ENCODE assay signal across 8 cellular contexts in the genomic region with DNA sequence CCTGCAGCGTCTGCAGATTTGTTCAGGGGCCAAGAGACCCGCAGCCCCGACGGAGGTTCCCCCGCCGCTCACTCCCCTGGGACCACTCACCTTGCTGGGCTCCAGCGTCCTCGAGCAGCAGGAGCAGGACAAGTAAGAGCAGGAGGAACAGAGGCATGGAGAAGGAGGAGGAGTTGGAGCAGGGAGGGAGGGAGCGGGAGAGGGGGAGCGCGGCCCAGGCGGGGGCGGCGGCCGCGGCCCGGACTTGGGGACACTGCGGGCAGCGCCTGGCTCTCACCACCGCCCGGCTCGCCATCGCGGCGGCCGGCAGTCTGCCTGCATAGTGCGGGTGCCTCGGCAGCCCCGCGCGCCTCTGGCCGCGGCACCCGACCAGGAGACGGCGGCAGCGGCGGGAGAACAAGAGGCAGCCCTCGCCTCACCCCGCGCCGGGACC. TPM values are rescaled to one million over a fixed set of nuclear protein-coding genes. Genes with fewer than 3 reads are reported as not detected.
A peak's percentile ranks its signal among the peaks of the same experiment; 100 is the strongest.
DNase-seq lines count a peak whose midpoint lies in the region; ATAC-seq and TF ChIP-seq lines count a peak whose summit lies in the region.

No MANE protein-coding gene starts in this region.

- DNase-seq in GM03348 (ENCODE audit: low spot score) (peak; percentile 72), KBM-7 (peak; percentile 54), epithelial cell of prostate (ENCODE audit: low read depth, low spot score) (no peak), midbrain (lab: John Stamatoyannopoulos, UW) (peak; percentile 42), GM20000 (ENCODE audit: low spot score) (no peak)
- DNase-seq in activated CD4-positive, alpha-beta memory T cell treated with anti-CD3 and anti-CD28 coated beads for 36 hours, result no peak

- H3K27ac ChIP-seq in epithelial cell of prostate (peak overlapping the region; percentile 80), temporal lobe (ENCODE audit: low read depth, low read length) (peak overlapping the region; percentile 70)

- peak overlapping the region; percentile 78 for H3K4me3 Mint-ChIP-seq in activated CD4-positive, alpha-beta memory T cell treated with anti-CD3 and anti-CD28 coated beads for 36 hours

- intact Hi-C loops in activated CD4-positive, alpha-beta memory T cell treated with anti-CD3 and anti-CD28 coated beads for 36 hours (cut with micrococcal nuclease), result loop anchor here (1.0 to 5.0 kb wide), 6 partner anchors 169 to 930 kb away; partner anchors contain the start of genes CLDND1, CMSS1, CPOX and GABRR3

- no peak for TF ChIP-seq CTCF in GM20000 (IDR thresholded peaks at IDR 0.05; ENCODE audit: extremely low read depth, missing control alignments)

- CTCF ChIA-PET in activated CD4-positive, alpha-beta memory T cell treated with anti-CD3 and anti-CD28 coated beads for 36 hours (lab: Charles Lee), result interaction anchor here (0.9 to 1.2 kb wide), 3 partner anchors 299 to 878 kb away, joined by 3 to 4 read pairs (median 3); no protein-coding TSS in a partner anchor

- H3K27me3 Mint-ChIP-seq in activated CD4-positive, alpha-beta memory T cell treated with anti-CD3 and anti-CD28 coated beads for 36 hours, result peaks cover 3% of the 10 kb centered on the region

- H3K36me3 Mint-ChIP-seq in activated CD4-positive, alpha-beta memory T cell treated with anti-CD3 and anti-CD28 coated beads for 36 hours, result no peaks in the 10 kb centered on the region

- POLR2A ChIA-PET in activated CD4-positive, alpha-beta memory T cell treated with anti-CD3 and anti-CD28 coated beads for 36 hours (lab: Charles Lee), result no interaction called here

- H3K4me1 Mint-ChIP-seq in activated CD4-positive, alpha-beta memory T cell treated with anti-CD3 and anti-CD28 coated beads for 36 hours (ENCODE audit: low read depth), result peaks cover 11% of the 10 kb centered on the region

- in situ Hi-C loops in KBM-7 (cut with MboI; ENCODE audit: low pct_unique_long_range_greater_than_20kb, low sequenced_read_pairs), result no loop called here

- H3K27ac Mint-ChIP-seq in activated CD4-positive, alpha-beta memory T cell treated with anti-CD3 and anti-CD28 coated beads for 36 hours, result no peak overlapping the region

- H3K9me3 Mint-ChIP-seq in activated CD4-positive, alpha-beta memory T cell treated with anti-CD3 and anti-CD28 coated beads for 36 hours, result no peaks in the 10 kb centered on the region

- peak; percentile 29 for ATAC-seq in GM21825 (IDR thresholded peaks at IDR 0.05; ENCODE audit: unreplicated experiment)

RNA-seq across cellular contexts. Expression of gene DCBLD2, which starts 0.4 kb away (rescaled TPM):
- total RNA-seq in activated CD4-positive, alpha-beta memory T cell treated with anti-CD3 and anti-CD28 coated beads for 36 hours, result 1 to 10 TPM; 1.2 to 1.6 TPM
- total RNA-seq in temporal lobe, result 17.5 TPM

Comparison
In these comparisons a context has a peak if more than half of its experiments do, and no peak if none do; other contexts are left out.
1. DNase-seq: peak in GM03348 (single experiment), KBM-7 (single experiment) and midbrain (single experiment); none in activated CD4-positive, alpha-beta memory T cell treated with anti-CD3 and anti-CD28 coated beads for 36 hours (single experiment), epithelial cell of prostate (single experiment) and GM20000 (single experiment).